8 cellular contexts compared by ENCODE assay signal in genomic region chr19:45716314-45717130, GRCh38. TPM values are rescaled to one million over a fixed set of nuclear protein-coding genes. Genes with fewer than 3 reads are reported as not detected.
A peak's percentile ranks its signal among the peaks of the same experiment; 100 is the strongest.
DNase-seq lines count a peak whose midpoint lies in the region; ATAC-seq and TF ChIP-seq lines count a peak whose summit lies in the region.

No MANE protein-coding gene starts in this region.

- no peaks in the 10 kb centered on the region for H3K27me3 ChIP-seq in WERI-Rb-1 (ENCODE audit: insufficient read depth, low read depth, severe bottlenecking)
- H3K27me3 ChIP-seq in endocrine pancreas (ENCODE audit: control insufficient read depth, insufficient read depth, low read length), result no peaks in the 10 kb centered on the region

- under 1% methylated on average over 24 of the region's 24 CpGs for WGBS in urinary bladder

- TF ChIP-seq CTCF in AG09309 (IDR thresholded peaks at IDR 0.05; ENCODE audit: control insufficient read depth, insufficient read depth, low read depth, low read length, missing control alignments), result no peak
- TF ChIP-seq CTCF in WERI-Rb-1 (IDR thresholded peaks at IDR 0.05; ENCODE audit: low read depth, low read length), result no peak

- DNase-seq in AG09309 (ENCODE audit: low read depth) (no peak), HPDE6-E6E7 (ENCODE audit: extremely low spot score) (peak; percentile 45), WERI-Rb-1 (no peak), mucosa of gallbladder (ENCODE audit: low spot score) (peak; percentile 26), NCI-H446 treated with DMSO at 0.1 percent for 48 hours (lab: John Stamatoyannopoulos, UW) (no peak)

- no peaks in the 10 kb centered on the region for H3K4me1 ChIP-seq in endocrine pancreas (ENCODE audit: control insufficient read depth, insufficient read depth, low read length)
- no peaks in the 10 kb centered on the region for H3K4me1 ChIP-seq in urinary bladder (ENCODE audit: insufficient read depth)

- H3K36me3 ChIP-seq in WERI-Rb-1 (peaks cover 24% of the 10 kb centered on the region), endocrine pancreas (ENCODE audit: control insufficient read depth, insufficient read depth, low read length) (no peaks in the 10 kb centered on the region), urinary bladder (ENCODE audit: insufficient read depth) (peaks cover 6% of the 10 kb centered on the region)

- H3K27ac ChIP-seq in WERI-Rb-1 (peak overlapping the region; percentile 77), urinary bladder (ENCODE audit: low read depth) (peak overlapping the region; percentile 12)

- H3K9ac ChIP-seq in endocrine pancreas (ENCODE audit: control insufficient read depth, insufficient read depth, low read length), result peak overlapping the region; percentile 91

- peak overlapping the region; percentile 62 for H3K4me3 ChIP-seq in AG09309 (ENCODE audit: control insufficient read depth, low read depth, low read length)
- peak overlapping the region; percentile 95 for H3K4me3 ChIP-seq in WERI-Rb-1 (ENCODE audit: low read depth, low read length)
- peak overlapping the region; percentile 93 for H3K4me3 ChIP-seq in endocrine pancreas (ENCODE audit: control insufficient read depth, insufficient read depth, low read length)
- peak overlapping the region; percentile 49 for H3K4me3 ChIP-seq in urinary bladder (ENCODE audit: low read depth, low read length)

- no peaks in the 10 kb centered on the region for H3K9me3 ChIP-seq in WERI-Rb-1 (ENCODE audit: severe bottlenecking)
- no peaks in the 10 kb centered on the region for H3K9me3 ChIP-seq in endocrine pancreas (ENCODE audit: control insufficient read depth, low read length)

- ATAC-seq in HG02588 (IDR thresholded peaks at IDR 0.05; ENCODE audit: unreplicated experiment), result no peak

RNA-seq across cellular contexts. Expression of gene FBXO46, which starts 14.2 kb away (rescaled TPM):
- total RNA-seq in mucosa of gallbladder (22.0 TPM), urinary bladder (4.3 TPM)
- 11.0 TPM for polyA plus RNA-seq in urinary bladder

RNA-seq across cellular contexts. Expression of gene MEIOSIN, which starts 16.7 kb away (rescaled TPM):
- total RNA-seq in mucosa of gallbladder (not detected), urinary bladder (not detected)
- not detected for polyA plus RNA-seq in urinary bladder

RNA-seq across cellular contexts. Expression of gene QPCTL, which starts 24.1 kb away (rescaled TPM):
- total RNA-seq in mucosa of gallbladder, result 8.0 TPM
- total RNA-seq in urinary bladder, result 2.4 TPM
- polyA plus RNA-seq in urinary bladder, result 7.0 TPM

RNA-seq across cellular contexts. Expression of gene SNRPD2, which starts 24.8 kb away (rescaled TPM):
- total RNA-seq in mucosa of gallbladder, result 269 TPM
- 177 TPM for total RNA-seq in urinary bladder
- 340 TPM for polyA plus RNA-seq in urinary bladder

RNA-seq across cellular contexts. Expression of gene GIPR, which starts 48.5 kb away (rescaled TPM):
- total RNA-seq in mucosa of gallbladder (10.3 TPM), urinary bladder (0.26 TPM)
- 0.70 TPM for polyA plus RNA-seq in urinary bladder

Comparison
In these comparisons a context has a peak if more than half of its experiments do, and no peak if none do; other contexts are left out.
1. DNase-seq: peak in HPDE6-E6E7 (single experiment) and mucosa of gallbladder (single experiment); none in AG09309 (single experiment), WERI-Rb-1 (single experiment) and NCI-H446 treated with DMSO at 0.1 percent for 48 hours (single experiment).
2. Peak in every context shown above with its lines, with median percentiles within 50 percentile points of each other: H3K4me3 ChIP-seq.